Comparison of ENCODE assay signal across 3 cellular contexts in the genomic region with DNA sequence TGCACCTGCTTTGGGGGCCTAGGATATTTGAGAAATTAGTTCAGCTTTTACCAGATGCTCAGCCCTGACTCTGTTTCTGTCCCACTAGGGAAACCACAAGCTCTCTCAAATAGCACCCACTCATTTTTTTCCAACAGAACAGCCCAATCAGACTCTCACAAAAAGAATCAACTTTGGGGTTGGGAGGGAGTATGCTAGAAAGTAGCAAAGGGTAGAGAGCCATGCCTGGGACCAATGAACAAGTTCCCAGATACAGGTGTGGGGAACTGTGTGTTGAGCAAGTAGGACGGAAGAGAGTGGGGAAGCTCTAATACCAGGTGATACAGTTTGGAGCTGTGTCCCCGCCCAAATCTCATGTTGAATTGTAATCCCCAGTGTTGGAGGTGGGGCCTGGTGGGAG.
TF ChIP-seq lines count a peak whose summit lies in the region.

No MANE protein-coding gene starts in this region.

TF ChIP-seq in GM12891, 5 proteins besides CTCF, POLR2A, EP300 and RAD21:
- TF ChIP-seq TAF1 (IDR thresholded peaks at IDR 0.05; ENCODE audit: low read depth, low read length) (no peak), SPI1 (IDR thresholded peaks at IDR 0.05; ENCODE audit: low read depth, low read length) (no peak), POU2F2 (IDR thresholded peaks at IDR 0.05; ENCODE audit: low read depth, low read length) (no peak), PAX5 (IDR thresholded peaks at IDR 0.05; ENCODE audit: insufficient read depth, low read length, severe bottlenecking) (no peak), POLR2AphosphoS5 (IDR thresholded peaks at IDR 0.05; ENCODE audit: low read depth, low read length) (no peak)

TF ChIP-seq in H1, 55 proteins besides CTCF, POLR2A, EP300 and RAD21:
- no peak for TF ChIP-seq TAF7 (optimal IDR thresholded peaks at IDR 0.05; ENCODE audit: borderline replicate concordance, low read depth, low read length)
- TF ChIP-seq, protein P1, sequence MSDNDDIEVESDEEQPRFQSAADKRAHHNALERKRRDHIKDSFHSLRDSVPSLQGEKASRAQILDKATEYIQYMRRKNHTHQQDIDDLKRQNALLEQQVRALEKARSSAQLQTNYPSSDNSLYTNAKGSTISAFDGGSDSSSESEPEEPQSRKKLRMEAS (IDR thresholded peaks at IDR 0.05): no peak
- no peak for TF ChIP-seq JUND (IDR thresholded peaks at IDR 0.05; ENCODE audit: low read length)
- TF ChIP-seq TAF1 (IDR thresholded peaks at IDR 0.05; ENCODE audit: low read depth, low read length): no peak
- TF ChIP-seq RBBP5 (IDR thresholded peaks at IDR 0.05; ENCODE audit: borderline replicate concordance, low read depth, low read length): no peak

TF ChIP-seq in SK-N-SH treated with all-trans-retinoic acid at 6 μM for 48 hours, 23 proteins besides CTCF, POLR2A, EP300 and RAD21:
- no peak for TF ChIP-seq TOX (CRISPR knock-in tag; IDR thresholded peaks at IDR 0.05; ENCODE audit: borderline replicate concordance)
- TF ChIP-seq OSR1 (CRISPR knock-in tag; IDR thresholded peaks at IDR 0.05): no peak
- TF ChIP-seq, protein P2, sequence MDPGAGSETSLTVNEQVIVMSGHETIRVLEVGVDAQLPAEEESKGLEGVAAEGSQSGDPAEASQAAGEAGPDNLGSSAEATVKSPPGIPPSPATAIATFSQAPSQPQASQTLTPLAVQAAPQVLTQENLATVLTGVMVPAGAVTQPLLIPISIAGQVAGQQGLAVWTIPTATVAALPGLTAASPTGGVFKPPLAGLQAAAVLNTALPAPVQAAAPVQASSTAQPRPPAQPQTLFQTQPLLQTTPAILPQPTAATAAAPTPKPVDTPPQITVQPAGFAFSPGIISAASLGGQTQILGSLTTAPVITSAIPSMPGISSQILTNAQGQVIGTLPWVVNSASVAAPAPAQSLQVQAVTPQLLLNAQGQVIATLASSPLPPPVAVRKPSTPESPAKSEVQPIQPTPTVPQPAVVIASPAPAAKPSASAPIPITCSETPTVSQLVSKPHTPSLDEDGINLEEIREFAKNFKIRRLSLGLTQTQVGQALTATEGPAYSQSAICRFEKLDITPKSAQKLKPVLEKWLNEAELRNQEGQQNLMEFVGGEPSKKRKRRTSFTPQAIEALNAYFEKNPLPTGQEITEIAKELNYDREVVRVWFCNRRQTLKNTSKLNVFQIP (CRISPR knock-in tag; IDR thresholded peaks at IDR 0.05; ENCODE audit: borderline replicate concordance, low read depth): no peak
- TF ChIP-seq ZFP30 (CRISPR knock-in tag; IDR thresholded peaks at IDR 0.05): no peak
